ENCODE assay signal across 1 cellular context in genomic region chr9:134742822-134743221, GRCh38.
TF ChIP-seq lines count a peak whose summit lies in the region.

No MANE protein-coding gene starts in this region.

TF ChIP-seq in GM23338, 12 proteins besides CTCF, POLR2A, EP300 and RAD21 (continued from another document):
- no peak for TF ChIP-seq ZNF462 (CRISPR knock-in tag; IDR thresholded peaks at IDR 0.05)
- no peak for TF ChIP-seq NANOG (IDR thresholded peaks at IDR 0.05; ENCODE audit: borderline replicate concordance)
- TF ChIP-seq EZH2phosphoT487 (IDR thresholded peaks at IDR 0.05; ENCODE audit: unreplicated experiment): no peak
- no peak for TF ChIP-seq ZNF331 (CRISPR knock-in tag; IDR thresholded peaks at IDR 0.05; ENCODE audit: low read depth)
- no peak for TF ChIP-seq JUNB (IDR thresholded peaks at IDR 0.05; ENCODE audit: unreplicated experiment)
- no peak for TF ChIP-seq ZNF114 (CRISPR knock-in tag; IDR thresholded peaks at IDR 0.05)
- TF ChIP-seq CREB1 (CRISPR knock-in tag; IDR thresholded peaks at IDR 0.05; ENCODE audit: low read depth): no peak
- TF ChIP-seq POLR2AphosphoS5 (IDR thresholded peaks at IDR 0.05; ENCODE audit: low read depth): no peak
- no peak for TF ChIP-seq REST (IDR thresholded peaks at IDR 0.05; ENCODE audit: unreplicated experiment)
